8 cellular contexts compared by ENCODE assay signal in genomic region chr5:136058031-136058971, GRCh38. TPM values are rescaled to one million over a fixed set of nuclear protein-coding genes. Genes with fewer than 3 reads are reported as not detected.
A peak's percentile ranks its signal among the peaks of the same experiment; 100 is the strongest.
DNase-seq lines count a peak whose midpoint lies in the region; ATAC-seq and TF ChIP-seq lines count a peak whose summit lies in the region.

No MANE protein-coding gene starts in this region.

- no peaks in the 10 kb centered on the region for H3K9me2 ChIP-seq in SK-N-SH

- peak; percentile 100 for DNase-seq in H4 (ENCODE audit: low spot score)
- DNase-seq in SK-N-SH: no peak
- DNase-seq in Right ventricle myocardium superior: peak; percentile 69
- peak in 1 of 2 donors; percentile 48 for DNase-seq in gastrocnemius medialis
- no peak for DNase-seq in NCI-H128 (lab: John Stamatoyannopoulos, UW; ENCODE audit: unreplicated experiment)
- no peak for DNase-seq in lower leg skin (ENCODE audit: low spot score in 2 of 2)
- DNase-seq in activated CD4-positive, alpha-beta T cell treated with anti-CD3 and anti-CD28 coated beads, Interleukin-2, amount 10 ng/mL, durations not matched to agents 7 days and 5 days: no peak
- DNase-seq in NCI-H1048 (lab: John Stamatoyannopoulos, UW): no peak

- H3K4me3 ChIP-seq in SK-N-SH (ENCODE audit: low read depth in 2 of 2, low read length in 1 of 2): peak overlapping the region in 1 of 2 experiments; percentile 8; a peak in 1 of 4 replicates
- no peak overlapping the region for H3K4me3 ChIP-seq in gastrocnemius medialis
- H3K4me3 ChIP-seq in lower leg skin (ENCODE audit: low read depth, poor library complexity, severe bottlenecking): no peak overlapping the region

- POLR2A ChIA-PET in SK-N-SH (lab: Yijun Ruan, JAX): no interaction called here
- POLR2A ChIA-PET in activated CD4-positive, alpha-beta T cell treated with anti-CD3 and anti-CD28 coated beads, Interleukin-2, amount 10 ng/mL, durations not matched to agents 7 days and 5 days (lab: Charles Lee): no interaction called here

- CTCF ChIA-PET in SK-N-SH (lab: Yijun Ruan, JAX): interaction anchor here (0.6 to 2.2 kb wide), 16 partner anchors 10 to 154 kb away, joined by 3 to 7 read pairs (median 4); no protein-coding TSS in a partner anchor
- CTCF ChIA-PET in activated CD4-positive, alpha-beta T cell treated with anti-CD3 and anti-CD28 coated beads, Interleukin-2, amount 10 ng/mL, durations not matched to agents 7 days and 5 days (lab: Charles Lee): no interaction called here

- no peaks in the 10 kb centered on the region for H3K4me1 Mint-ChIP-seq in activated CD4-positive, alpha-beta T cell treated with anti-CD3 and anti-CD28 coated beads, Interleukin-2, amount 10 ng/mL, durations not matched to agents 7 days and 5 days

- no peak overlapping the region for H2AFZ ChIP-seq in SK-N-SH (ENCODE audit: low read depth)

- peak overlapping the region; percentile 55 for H3K4me2 ChIP-seq in SK-N-SH

- H3K79me2 ChIP-seq in SK-N-SH (ENCODE audit: insufficient read depth): peaks cover 7% of the 10 kb centered on the region; the same call in 1 of the 2 replicates

- no peaks in the 10 kb centered on the region for H3K36me3 Mint-ChIP-seq in activated CD4-positive, alpha-beta T cell treated with anti-CD3 and anti-CD28 coated beads, Interleukin-2, amount 10 ng/mL, durations not matched to agents 7 days and 5 days (ENCODE audit: low read depth)

- peak; percentile 42 for TF ChIP-seq RAD21 in SK-N-SH (IDR thresholded peaks at IDR 0.05; ENCODE audit: low read length)

- ATAC-seq in Right ventricle myocardium superior (ENCODE audit: poor library complexity) (peak; percentile 65), gastrocnemius medialis (peak; percentile 46 to 55)

- no peak overlapping the region for H3K27ac Mint-ChIP-seq in activated CD4-positive, alpha-beta T cell treated with anti-CD3 and anti-CD28 coated beads, Interleukin-2, amount 10 ng/mL, durations not matched to agents 7 days and 5 days

- H3K4me3 Mint-ChIP-seq in activated CD4-positive, alpha-beta T cell treated with anti-CD3 and anti-CD28 coated beads, Interleukin-2, amount 10 ng/mL, durations not matched to agents 7 days and 5 days: no peak overlapping the region

- intact Hi-C loops in Right ventricle myocardium superior (cut with DNase I) (no loop called here), gastrocnemius medialis (cut with DNase I; ENCODE audit: low total_unique reads) (no loop called here), lower leg skin (cut with DNase I; ENCODE audit: low total_unique reads) (no loop called here)

- peak; percentile 74 for TF ChIP-seq CTCF in SK-N-SH (IDR thresholded peaks at IDR 0.05)
- TF ChIP-seq CTCF in gastrocnemius medialis (IDR thresholded peaks at IDR 0.05 in 4 of 5, conservative IDR thresholded peaks at IDR 0.05 in 1 of 5): no peak
- TF ChIP-seq CTCF in lower leg skin (IDR thresholded peaks at IDR 0.05): peak in 1 of 3 donors; percentile 41

- in situ Hi-C loops in gastrocnemius medialis (cut with MboI; ENCODE audit: low sequenced_read_pairs in 4 of 4): no loop called here

- peak overlapping the region; percentile 73 for H3K9ac ChIP-seq in SK-N-SH

- H3K4me1 ChIP-seq in SK-N-SH (ENCODE audit: control insufficient read depth in 1 of 2, insufficient read depth in 2 of 2, low read depth in 1 of 2, low read length in 1 of 2) (peaks cover 18 to 52% of the 10 kb centered on the region in 2 experiments; a peak in 3 of 4 replicates), gastrocnemius medialis (peaks cover 0 to 11% of the 10 kb centered on the region in 2 donors)

- H4K20me1 ChIP-seq in SK-N-SH (ENCODE audit: insufficient read depth): 0 out of 2 replicates have a peak, but pooled peaks cover under 1% of the 10 kb centered on the region

- no peak for TF ChIP-seq POLR2A in gastrocnemius medialis (IDR thresholded peaks at IDR 0.05)
- no peak for TF ChIP-seq POLR2A in lower leg skin (IDR thresholded peaks at IDR 0.05)

- no peaks in the 10 kb centered on the region for H3K9me3 ChIP-seq in SK-N-SH
- H3K9me3 ChIP-seq in gastrocnemius medialis: no peaks in the 10 kb centered on the region

- peak in 1 of 2 experiments; percentile 89; a peak in 3 of 4 replicates for TF ChIP-seq EP300 in SK-N-SH (IDR thresholded peaks at IDR 0.05; ENCODE audit: borderline replicate concordance in 1 of 2, low read depth in 1 of 2, low read length in 1 of 2)

- no peaks in the 10 kb centered on the region for H3K9me3 Mint-ChIP-seq in activated CD4-positive, alpha-beta T cell treated with anti-CD3 and anti-CD28 coated beads, Interleukin-2, amount 10 ng/mL, durations not matched to agents 7 days and 5 days

- H3K27me3 ChIP-seq in SK-N-SH (ENCODE audit: insufficient read depth) (no peaks in the 10 kb centered on the region), gastrocnemius medialis (no peaks in the 10 kb centered on the region)

- H3K36me3 ChIP-seq in SK-N-SH (replicated peaks in 1 of 2; ENCODE audit: control insufficient read depth in 1 of 2, insufficient read depth in 2 of 2, low read length in 1 of 2) (peaks cover 57 to 66% of the 10 kb centered on the region in 2 experiments), gastrocnemius medialis (no peaks in the 10 kb centered on the region)

- no peaks in the 10 kb centered on the region for H3K27me3 Mint-ChIP-seq in activated CD4-positive, alpha-beta T cell treated with anti-CD3 and anti-CD28 coated beads, Interleukin-2, amount 10 ng/mL, durations not matched to agents 7 days and 5 days

- H3F3A ChIP-seq in SK-N-SH (replicated peaks; ENCODE audit: insufficient read depth): peaks cover 91% of the 10 kb centered on the region

- H3K27ac ChIP-seq in SK-N-SH (ENCODE audit: low read depth in 2 of 2, low read length in 1 of 2) (peak overlapping the region; percentile 89 to 97), gastrocnemius medialis (peak overlapping the region; percentile 40 to 60 (median 54))

- 0% methylated on average over 8 of the region's 10 CpGs for WGBS in SK-N-SH (ENCODE audit: low lambda C conversion rate)
- WGBS in lower leg skin, 2 donors: 45 to 51% methylated on average over 10 of the region's 10 CpGs

TF ChIP-seq in SK-N-SH, 30 proteins besides CTCF, POLR2A, EP300 and RAD21 (continues in another document):
- TF ChIP-seq SIN3A (IDR thresholded peaks at IDR 0.05; ENCODE audit: borderline replicate concordance, low read depth, low read length) (no peak), MEF2A (IDR thresholded peaks at IDR 0.05; ENCODE audit: borderline replicate concordance, low read depth) (peak; percentile 53; the same call in 1 of the 2 replicates), GATA2 (CRISPR knock-in tag; IDR thresholded peaks at IDR 0.05) (no peak), NFIC (IDR thresholded peaks at IDR 0.05; ENCODE audit: borderline replicate concordance) (peak; percentile 81; the same call in 1 of the 2 replicates), ELF1 (IDR thresholded peaks at IDR 0.05) (no peak; the same call in 1 of the 2 replicates), MAX (IDR thresholded peaks at IDR 0.05; ENCODE audit: low read depth) (peak; percentile 75), ZBTB33 (IDR thresholded peaks at IDR 0.05; ENCODE audit: borderline replicate concordance, low read depth) (no peak; the same call in 1 of the 2 replicates), USF1 (IDR thresholded peaks at IDR 0.05; ENCODE audit: borderline replicate concordance, low read depth) (no peak), NRF1 (IDR thresholded peaks at IDR 0.05; ENCODE audit: low read depth, low read length) (no peak), RXRA (IDR thresholded peaks at IDR 0.05; ENCODE audit: borderline replicate concordance, low read depth) (peak; percentile 77), EZH2phosphoT487 (IDR thresholded peaks at IDR 0.05; ENCODE audit: borderline replicate concordance, low read depth) (no peak), MXI1 (IDR thresholded peaks at IDR 0.05; ENCODE audit: low read depth, low read length) (no peak)

RNA-seq across cellular contexts. Expression of gene TGFBI, which starts 29.5 kb away (rescaled TPM):
- 2,353 and 2,468 TPM in 2 replicates for total RNA-seq in H4 (2014; rRNA removed; shearing (Covaris generic))
- polyA plus RNA-seq in SK-N-SH (2012; rRNA removed): 2,247 and 2,678 TPM in 2 replicates
- polyA plus RNA-seq in SK-N-SH (2012; cell fraction: cytosol; rRNA removed): 1,829 and 2,247 TPM in 2 replicates
- 2,574 and 3,187 TPM in 2 replicates for polyA plus RNA-seq in SK-N-SH (2012; cell fraction: nucleus; rRNA removed)
- total RNA-seq in Right ventricle myocardium superior (49.9 TPM), gastrocnemius medialis (10 to 100 TPM; 38.4 to 48.0 (median 40.0) TPM), lower leg skin (100 to 1,000 TPM; 312 to 829 (median 484) TPM)
- under 1 TPM; 0.10 to 0.27 TPM for total RNA-seq in activated CD4-positive, alpha-beta T cell treated with anti-CD3 and anti-CD28 coated beads, Interleukin-2, amount 10 ng/mL, durations not matched to agents 7 days and 5 days

Comparison
In these comparisons a context has a peak if more than half of its experiments do, and no peak if none do; other contexts are left out.
1. DNase-seq: peak in H4 (single experiment) and Right ventricle myocardium superior (single experiment); none in SK-N-SH (single experiment), NCI-H128 (single experiment), lower leg skin (0 of 2), activated CD4-positive, alpha-beta T cell treated with anti-CD3 and anti-CD28 coated beads, Interleukin-2, amount 10 ng/mL, durations not matched to agents 7 days and 5 days (single experiment) and NCI-H1048 (single experiment).
2. RNA of gene TGFBI, which starts 29.5 kb away (total RNA-seq): 2,353 to 2,468 TPM in H4, 312 to 829 TPM in lower leg skin, 49.9 TPM in Right ventricle myocardium superior (single experiment) and 38.4 to 48.0 TPM in gastrocnemius medialis; 0.10 to 0.27 TPM in activated CD4-positive, alpha-beta T cell treated with anti-CD3 and anti-CD28 coated beads, Interleukin-2, amount 10 ng/mL, durations not matched to agents 7 days and 5 days; every median in the first group is over 10 times any median in the second.